ENCODE assay signal across 1 cellular context in genomic region chr3:52388348-52388821, GRCh38.
A peak's percentile ranks its signal among the peaks of the same experiment; 100 is the strongest.
TF ChIP-seq lines count a peak whose summit lies in the region.

No MANE protein-coding gene starts in this region.

TF ChIP-seq in K562, 482 proteins besides CTCF, POLR2A, EP300 and RAD21:
- no peak for TF ChIP-seq HOMEZ (CRISPR knock-in tag; IDR thresholded peaks at IDR 0.05)
- no peak for TF ChIP-seq STAT5B (CRISPR knock-in tag; IDR thresholded peaks at IDR 0.05)
- no peak for TF ChIP-seq BRCA1 (IDR thresholded peaks at IDR 0.05)
- TF ChIP-seq BRCA1 (CRISPR knock-in tag; IDR thresholded peaks at IDR 0.05), result no peak
- no peak for TF ChIP-seq SNRNP70 (optimal IDR thresholded peaks at IDR 0.05; ENCODE audit: low read depth, low read length)
- no peak for TF ChIP-seq AFF4 (CRISPR knock-in tag; IDR thresholded peaks at IDR 0.05)
- no peak for TF ChIP-seq POLR3A (IDR thresholded peaks at IDR 0.05; ENCODE audit: borderline replicate concordance, extremely low read depth, insufficient read depth, insufficient read length)
- TF ChIP-seq ID3 (CRISPR knock-in tag; IDR thresholded peaks at IDR 0.05), result no peak
- no peak for TF ChIP-seq ID3 (tag; IDR thresholded peaks at IDR 0.05)
- no peak for TF ChIP-seq MCM3 (IDR thresholded peaks at IDR 0.05)
- no peak for TF ChIP-seq SLC30A9 (CRISPR knock-in tag; IDR thresholded peaks at IDR 0.05)
- TF ChIP-seq SMC3 (conservative IDR thresholded peaks at IDR 0.05; ENCODE audit: insufficient read depth, low read depth, low read length), result 0 out of 2 replicates have a peak, but pooled peaks have one; percentile 9
- TF ChIP-seq CEBPZ (IDR thresholded peaks at IDR 0.05; ENCODE audit: borderline replicate concordance, low read depth, low read length), result no peak
- TF ChIP-seq CBX5 (IDR thresholded peaks at IDR 0.05; ENCODE audit: borderline replicate concordance, low read depth), result no peak
- no peak for TF ChIP-seq CAMTA2 (CRISPR knock-in tag; conservative IDR thresholded peaks at IDR 0.05)
- TF ChIP-seq CREM (IDR thresholded peaks at IDR 0.05; ENCODE audit: low read depth), result 0 out of 2 replicates have a peak, but pooled peaks have one; percentile 28
- no peak for TF ChIP-seq CREB3 (tag; conservative IDR thresholded peaks at IDR 0.05; ENCODE audit: low read depth)
- TF ChIP-seq CTCFL (IDR thresholded peaks at IDR 0.05; ENCODE audit: borderline replicate concordance, insufficient read depth, low read depth, low read length, poor library complexity, severe bottlenecking), result no peak
